Comparison of ENCODE assay signal across 24 cellular contexts in the genomic region with DNA sequence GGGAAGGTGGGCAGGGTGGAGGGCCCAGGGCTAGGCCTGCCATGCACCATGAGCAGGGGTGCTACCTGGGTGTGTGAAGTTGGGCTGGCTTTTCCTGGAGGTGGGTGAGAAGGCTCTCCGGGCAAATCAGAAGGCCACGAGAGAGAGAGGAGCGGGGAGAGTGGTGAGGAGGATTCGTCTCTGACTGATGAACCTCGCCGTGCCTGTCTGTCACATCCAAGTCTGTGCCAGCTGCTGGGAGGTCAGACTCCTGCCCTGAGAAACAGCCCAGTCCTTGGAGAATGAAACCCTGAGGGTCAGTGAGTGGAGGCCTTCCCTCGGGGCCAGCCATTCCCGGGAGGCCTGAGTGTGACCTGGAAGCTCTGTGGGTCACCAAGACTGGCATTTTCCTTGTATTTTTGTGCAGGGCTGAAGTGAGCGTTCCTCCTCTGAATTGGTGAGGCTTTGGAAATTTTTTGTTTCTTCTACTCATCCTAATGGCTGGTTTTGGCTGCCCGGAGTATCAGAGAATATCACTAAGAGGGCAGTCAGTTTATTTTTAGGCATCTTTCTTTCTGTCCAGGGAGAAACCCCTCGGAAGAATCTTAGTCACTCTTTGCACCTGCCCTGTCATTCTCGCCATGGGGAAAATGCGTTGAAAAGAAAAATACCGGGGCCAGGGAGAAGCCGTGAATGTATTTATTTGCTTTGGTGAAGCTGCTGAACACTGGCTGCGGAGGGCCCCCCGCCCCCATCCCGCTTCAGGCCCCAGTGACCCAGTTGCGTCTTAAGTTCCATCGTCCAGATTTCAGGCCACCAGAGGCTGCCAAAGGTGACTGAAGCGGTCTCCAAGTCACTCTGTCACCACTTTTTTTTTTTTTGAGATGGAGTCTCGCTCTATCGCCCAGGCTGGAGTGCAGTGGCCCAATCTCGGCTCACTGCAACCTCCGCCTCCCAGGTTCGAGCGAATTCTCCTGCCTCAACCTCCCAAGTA. TPM values are rescaled to one million over a fixed set of nuclear protein-coding genes. Genes with fewer than 3 reads are reported as not detected.
A peak's percentile ranks its signal among the peaks of the same experiment; 100 is the strongest.
DNase-seq lines count a peak whose midpoint lies in the region; ATAC-seq and TF ChIP-seq lines count a peak whose summit lies in the region.
"Had no signal": no experiment of that assay in that cellular context is flagged by ENCODE, and none has a peak within 500 bp of the region (broad histone marks: within the 10 kb centered on the region; RNA-seq: fewer than 3 reads in every experiment).

No MANE protein-coding gene starts in this region.

- H3K36me3 Mint-ChIP-seq in brain = peaks cover 5% of the 10 kb centered on the region
- H3K36me3 Mint-ChIP-seq in osteocyte (ENCODE audit: unreplicated experiment) = peaks cover 3% of the 10 kb centered on the region
- H3K36me3 Mint-ChIP-seq: T-cell had no signal

- DNase-seq in DMS53 (lab: John Stamatoyannopoulos, UW) = peak; percentile 24
- DNase-seq in DMS53 treated with DMSO at 0.1 percent for 48 hours (lab: John Stamatoyannopoulos, UW; ENCODE audit: unreplicated experiment) = no peak
- DNase-seq in osteocyte (ENCODE audit: extremely low spot score, unreplicated experiment) = no peak
- no peak for DNase-seq in thyroid gland
- no peak for DNase-seq in NCI-H187 treated with DMSO at 0.1 percent for 48 hours (lab: John Stamatoyannopoulos, UW)
- no peak for DNase-seq in COR-L47 (lab: John Stamatoyannopoulos, UW)
- DNase-seq: activated CD8-positive, alpha-beta memory T cell treated with anti-CD3 and anti-CD28 coated beads for 24 hours; activated naive CD4-positive, alpha-beta T cell treated with anti-CD3 and anti-CD28 coated beads, Interleukin-2, amount 10 ng/mL, durations not matched to agents 7 days and 5 days; activated T-cell treated with anti-CD3 and anti-CD28 coated beads, Interleukin-2, amount 50 U/mL, for 48 hours; aorta; cerebellar nuclear complex; foreskin melanocyte; GM23248; hippocampal formation; NCI-H1048; NCI-H226; NCI-H748 treated with DMSO at 0.1 percent for 48 hours; SIG-M5; stimulated activated CD8-positive, alpha-beta memory T cell treated with anti-CD3 and anti-CD28 coated beads, Interleukin-4, amount 100 ng/mL, for 48 hours; T-cell had no signal

- no peaks in the 10 kb centered on the region for H3K27me3 ChIP-seq in thyroid gland
- H3K27me3 ChIP-seq: right atrium auricular region had no signal

- H3K9me3 Mint-ChIP-seq in brain = no peaks in the 10 kb centered on the region
- H3K9me3 Mint-ChIP-seq in osteocyte (ENCODE audit: unreplicated experiment) = no peaks in the 10 kb centered on the region
- H3K9me3 Mint-ChIP-seq: activated naive CD4-positive, alpha-beta T cell treated with anti-CD3 and anti-CD28 coated beads, Interleukin-2, amount 10 ng/mL, durations not matched to agents 7 days and 5 days; T-cell had no signal

- H3K4me3 ChIP-seq in thyroid gland (replicated peaks in 1 of 3) = no peak overlapping the region
- H3K4me3 ChIP-seq: GM23248, right atrium auricular region had no signal

- no peaks in the 10 kb centered on the region for H3K27me3 Mint-ChIP-seq in brain
- H3K27me3 Mint-ChIP-seq in osteocyte (ENCODE audit: unreplicated experiment) = no peaks in the 10 kb centered on the region
- H3K27me3 Mint-ChIP-seq: activated naive CD4-positive, alpha-beta T cell treated with anti-CD3 and anti-CD28 coated beads, Interleukin-2, amount 10 ng/mL, durations not matched to agents 7 days and 5 days; T-cell had no signal

- no peak for ATAC-seq in HG02642 (IDR thresholded peaks at IDR 0.05; ENCODE audit: poor library complexity, unreplicated experiment)
- ATAC-seq: T-cell had no signal

- TF ChIP-seq POLR2A in thyroid gland (IDR thresholded peaks at IDR 0.05) = no peak

- WGBS in thyroid gland, 2 donors = 85 to 92% methylated on average over 27 of the region's 27 CpGs

- H3K36me3 ChIP-seq in thyroid gland = peaks cover 5 to 9% of the 10 kb centered on the region in 2 donors

- H3K27ac Mint-ChIP-seq in brain (peak overlapping the region in 3 of 5 experiments; percentile 24 to 87 (median 67)), osteocyte (ENCODE audit: unreplicated experiment) (peak overlapping the region; percentile 4)

- peaks cover 12% of the 10 kb centered on the region for H3K4me1 Mint-ChIP-seq in brain
- peaks cover 4% of the 10 kb centered on the region for H3K4me1 Mint-ChIP-seq in osteocyte (ENCODE audit: unreplicated experiment)

- H3K4me1 ChIP-seq in thyroid gland = peaks cover 5 to 19% of the 10 kb centered on the region in 2 donors

- H3K4me3 Mint-ChIP-seq in brain (no peak overlapping the region), osteocyte (ENCODE audit: unreplicated experiment) (no peak overlapping the region)
- H3K4me3 Mint-ChIP-seq: activated naive CD4-positive, alpha-beta T cell treated with anti-CD3 and anti-CD28 coated beads, Interleukin-2, amount 10 ng/mL, durations not matched to agents 7 days and 5 days; T-cell had no signal

- H3K9me3 ChIP-seq in thyroid gland = no peaks in the 10 kb centered on the region
- H3K9me3 ChIP-seq: right atrium auricular region had no signal

- intact Hi-C loops in thyroid gland (cut with DNase I) = no loop called here

- TF ChIP-seq CTCF in brain (conservative IDR thresholded peaks at IDR 0.05) (no peak), osteocyte (IDR thresholded peaks at IDR 0.05) (no peak), thyroid gland (IDR thresholded peaks at IDR 0.05) (no peak)

- H3K27ac ChIP-seq in thyroid gland = peak overlapping the region in 2 of 3 donors; percentile 20 to 21
- H3K27ac ChIP-seq: 22Rv1, GM23248 had no signal

RNA-seq across cellular contexts. Expression of gene AP5Z1, which starts 6.5 kb away (rescaled TPM):
- polyA plus RNA-seq in brain (ENCODE audit: insufficient read depth, low read depth, low replicate concordance) = 19.5 TPM
- 50.2 and 55.0 TPM in 2 replicates for total RNA-seq in osteocyte
- 10 to 100 TPM; 19.7 to 35.4 (median 25.4) TPM for total RNA-seq in thyroid gland
